ENCODE assay signal across 2 cellular contexts in the genomic region with DNA sequence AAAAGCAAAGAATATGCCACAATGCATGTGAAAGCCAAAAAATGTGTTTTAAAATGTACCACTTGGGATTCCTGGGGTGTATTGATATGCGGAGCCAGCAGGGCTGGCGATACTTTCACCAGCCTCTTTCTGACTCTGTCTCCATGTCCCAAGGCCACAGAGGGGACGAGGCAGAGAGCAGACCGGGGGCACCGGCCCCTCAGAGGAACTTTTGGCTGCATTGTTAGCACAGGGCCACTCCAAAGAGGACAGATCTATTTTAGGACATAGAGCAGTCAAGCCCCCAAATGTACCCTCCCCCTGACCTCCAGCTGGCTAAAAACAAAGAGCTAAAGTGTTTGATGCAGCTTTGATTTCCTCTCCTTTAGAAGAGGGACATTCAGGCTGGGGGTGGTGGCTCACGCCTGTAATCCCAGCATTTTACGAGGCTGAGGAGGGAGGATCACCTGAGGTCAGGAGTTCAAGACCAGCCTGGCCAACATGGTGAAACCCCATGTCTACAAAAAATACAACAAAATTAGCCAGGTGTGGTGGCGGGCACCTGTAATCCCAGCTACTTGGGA.
TF ChIP-seq lines count a peak whose summit lies in the region.

No MANE protein-coding gene starts in this region.

TF ChIP-seq in SK-N-SH, 30 proteins besides CTCF, POLR2A, EP300 and RAD21 (continued from another document):
- TF ChIP-seq NRF1 (IDR thresholded peaks at IDR 0.05; ENCODE audit: low read depth, low read length) (no peak), NFIC (IDR thresholded peaks at IDR 0.05; ENCODE audit: borderline replicate concordance) (no peak)

TF ChIP-seq in SK-N-SH treated with all-trans-retinoic acid at 6 μM for 48 hours, 23 proteins besides CTCF, POLR2A, EP300 and RAD21 (continued from another document):
- TF ChIP-seq BACH2 (CRISPR knock-in tag; IDR thresholded peaks at IDR 0.05; ENCODE audit: borderline replicate concordance) (no peak), RARB (CRISPR knock-in tag; IDR thresholded peaks at IDR 0.05) (no peak), CSDC2 (CRISPR knock-in tag; IDR thresholded peaks at IDR 0.05) (no peak), ESRRG (CRISPR knock-in tag; IDR thresholded peaks at IDR 0.05) (no peak), ZNF70 (CRISPR knock-in tag; IDR thresholded peaks at IDR 0.05) (no peak), PPARA (CRISPR knock-in tag; IDR thresholded peaks at IDR 0.05; ENCODE audit: borderline replicate concordance) (no peak), ZFP3 (CRISPR knock-in tag; IDR thresholded peaks at IDR 0.05) (no peak), ZFP30 (CRISPR knock-in tag; IDR thresholded peaks at IDR 0.05) (no peak), ISL1 (CRISPR knock-in tag; IDR thresholded peaks at IDR 0.05) (no peak), SNAI2 (CRISPR knock-in tag; IDR thresholded peaks at IDR 0.05) (no peak), ARNTL (CRISPR knock-in tag; IDR thresholded peaks at IDR 0.05; ENCODE audit: borderline replicate concordance, low read depth) (no peak)
- TF ChIP-seq, protein P1, sequence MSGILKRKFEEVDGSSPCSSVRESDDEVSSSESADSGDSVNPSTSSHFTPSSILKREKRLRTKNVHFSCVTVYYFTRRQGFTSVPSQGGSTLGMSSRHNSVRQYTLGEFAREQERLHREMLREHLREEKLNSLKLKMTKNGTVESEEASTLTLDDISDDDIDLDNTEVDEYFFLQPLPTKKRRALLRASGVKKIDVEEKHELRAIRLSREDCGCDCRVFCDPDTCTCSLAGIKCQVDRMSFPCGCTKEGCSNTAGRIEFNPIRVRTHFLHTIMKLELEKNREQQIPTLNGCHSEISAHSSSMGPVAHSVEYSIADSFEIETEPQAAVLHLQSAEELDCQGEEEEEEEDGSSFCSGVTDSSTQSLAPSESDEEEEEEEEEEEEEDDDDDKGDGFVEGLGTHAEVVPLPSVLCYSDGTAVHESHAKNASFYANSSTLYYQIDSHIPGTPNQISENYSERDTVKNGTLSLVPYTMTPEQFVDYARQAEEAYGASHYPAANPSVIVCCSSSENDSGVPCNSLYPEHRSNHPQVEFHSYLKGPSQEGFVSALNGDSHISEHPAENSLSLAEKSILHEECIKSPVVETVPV (CRISPR knock-in tag; IDR thresholded peaks at IDR 0.05) = no peak
- TF ChIP-seq, protein P2, sequence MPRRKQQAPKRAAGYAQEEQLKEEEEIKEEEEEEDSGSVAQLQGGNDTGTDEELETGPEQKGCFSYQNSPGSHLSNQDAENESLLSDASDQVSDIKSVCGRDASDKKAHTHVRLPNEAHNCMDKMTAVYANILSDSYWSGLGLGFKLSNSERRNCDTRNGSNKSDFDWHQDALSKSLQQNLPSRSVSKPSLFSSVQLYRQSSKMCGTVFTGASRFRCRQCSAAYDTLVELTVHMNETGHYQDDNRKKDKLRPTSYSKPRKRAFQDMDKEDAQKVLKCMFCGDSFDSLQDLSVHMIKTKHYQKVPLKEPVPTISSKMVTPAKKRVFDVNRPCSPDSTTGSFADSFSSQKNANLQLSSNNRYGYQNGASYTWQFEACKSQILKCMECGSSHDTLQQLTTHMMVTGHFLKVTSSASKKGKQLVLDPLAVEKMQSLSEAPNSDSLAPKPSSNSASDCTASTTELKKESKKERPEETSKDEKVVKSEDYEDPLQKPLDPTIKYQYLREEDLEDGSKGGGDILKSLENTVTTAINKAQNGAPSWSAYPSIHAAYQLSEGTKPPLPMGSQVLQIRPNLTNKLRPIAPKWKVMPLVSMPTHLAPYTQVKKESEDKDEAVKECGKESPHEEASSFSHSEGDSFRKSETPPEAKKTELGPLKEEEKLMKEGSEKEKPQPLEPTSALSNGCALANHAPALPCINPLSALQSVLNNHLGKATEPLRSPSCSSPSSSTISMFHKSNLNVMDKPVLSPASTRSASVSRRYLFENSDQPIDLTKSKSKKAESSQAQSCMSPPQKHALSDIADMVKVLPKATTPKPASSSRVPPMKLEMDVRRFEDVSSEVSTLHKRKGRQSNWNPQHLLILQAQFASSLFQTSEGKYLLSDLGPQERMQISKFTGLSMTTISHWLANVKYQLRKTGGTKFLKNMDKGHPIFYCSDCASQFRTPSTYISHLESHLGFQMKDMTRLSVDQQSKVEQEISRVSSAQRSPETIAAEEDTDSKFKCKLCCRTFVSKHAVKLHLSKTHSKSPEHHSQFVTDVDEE (CRISPR knock-in tag; IDR thresholded peaks at IDR 0.05) = no peak
